1 cellular context compared by ENCODE assay signal in the genomic region with DNA sequence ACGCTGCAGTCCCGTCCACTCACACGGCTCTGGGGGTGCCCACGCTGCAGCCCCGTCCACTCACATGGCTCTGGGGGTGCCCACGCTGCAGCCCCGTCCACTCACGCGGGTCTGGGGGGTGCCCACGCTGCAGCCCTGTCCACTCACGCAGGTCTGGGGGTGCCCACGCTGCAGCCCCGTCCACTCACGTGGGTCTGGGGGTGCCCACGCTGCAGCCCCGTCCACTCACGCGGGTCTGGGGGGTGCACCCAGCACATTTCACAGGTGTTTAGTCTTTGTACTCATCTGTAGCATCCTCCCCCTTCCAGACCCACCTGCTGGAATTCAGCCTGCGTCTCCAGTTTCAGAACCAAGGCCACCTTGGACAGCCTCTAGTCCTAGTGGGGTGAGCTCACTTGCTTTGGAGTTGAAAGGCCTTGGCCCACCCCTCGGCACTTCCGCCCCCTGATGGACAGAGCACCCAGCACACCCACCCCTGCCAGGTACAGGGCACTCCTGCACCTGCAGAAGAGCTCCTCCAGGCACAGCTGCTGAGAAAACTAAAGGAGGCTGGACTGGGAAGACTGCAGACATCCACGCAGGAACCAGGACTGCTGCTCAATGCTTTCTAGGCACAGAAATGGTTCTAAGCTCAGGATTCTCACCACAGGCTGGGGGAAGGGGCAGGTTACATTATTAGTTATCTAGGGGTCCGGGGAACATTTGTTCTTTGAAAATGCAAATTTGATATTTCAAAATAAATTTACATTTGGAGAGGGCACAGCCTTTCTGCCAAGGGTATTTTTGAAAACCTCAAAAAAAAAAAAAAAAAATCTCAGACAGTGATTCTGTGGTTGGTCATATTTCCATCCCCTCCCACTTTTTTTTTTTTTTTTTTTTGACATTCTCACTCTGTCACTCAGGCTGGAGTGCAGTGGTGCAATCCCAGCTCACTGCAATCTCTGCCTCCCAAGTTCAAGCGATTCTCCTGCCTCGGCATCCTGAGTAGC.
TF ChIP-seq lines count a peak whose summit lies in the region.

No MANE protein-coding gene starts in this region.

TF ChIP-seq in HCT116, 20 proteins besides CTCF, POLR2A, EP300 and RAD21:
- TF ChIP-seq POLR2AphosphoS5 (IDR thresholded peaks at IDR 0.05; ENCODE audit: low read depth, low read length), result no peak
- TF ChIP-seq, protein P1, sequence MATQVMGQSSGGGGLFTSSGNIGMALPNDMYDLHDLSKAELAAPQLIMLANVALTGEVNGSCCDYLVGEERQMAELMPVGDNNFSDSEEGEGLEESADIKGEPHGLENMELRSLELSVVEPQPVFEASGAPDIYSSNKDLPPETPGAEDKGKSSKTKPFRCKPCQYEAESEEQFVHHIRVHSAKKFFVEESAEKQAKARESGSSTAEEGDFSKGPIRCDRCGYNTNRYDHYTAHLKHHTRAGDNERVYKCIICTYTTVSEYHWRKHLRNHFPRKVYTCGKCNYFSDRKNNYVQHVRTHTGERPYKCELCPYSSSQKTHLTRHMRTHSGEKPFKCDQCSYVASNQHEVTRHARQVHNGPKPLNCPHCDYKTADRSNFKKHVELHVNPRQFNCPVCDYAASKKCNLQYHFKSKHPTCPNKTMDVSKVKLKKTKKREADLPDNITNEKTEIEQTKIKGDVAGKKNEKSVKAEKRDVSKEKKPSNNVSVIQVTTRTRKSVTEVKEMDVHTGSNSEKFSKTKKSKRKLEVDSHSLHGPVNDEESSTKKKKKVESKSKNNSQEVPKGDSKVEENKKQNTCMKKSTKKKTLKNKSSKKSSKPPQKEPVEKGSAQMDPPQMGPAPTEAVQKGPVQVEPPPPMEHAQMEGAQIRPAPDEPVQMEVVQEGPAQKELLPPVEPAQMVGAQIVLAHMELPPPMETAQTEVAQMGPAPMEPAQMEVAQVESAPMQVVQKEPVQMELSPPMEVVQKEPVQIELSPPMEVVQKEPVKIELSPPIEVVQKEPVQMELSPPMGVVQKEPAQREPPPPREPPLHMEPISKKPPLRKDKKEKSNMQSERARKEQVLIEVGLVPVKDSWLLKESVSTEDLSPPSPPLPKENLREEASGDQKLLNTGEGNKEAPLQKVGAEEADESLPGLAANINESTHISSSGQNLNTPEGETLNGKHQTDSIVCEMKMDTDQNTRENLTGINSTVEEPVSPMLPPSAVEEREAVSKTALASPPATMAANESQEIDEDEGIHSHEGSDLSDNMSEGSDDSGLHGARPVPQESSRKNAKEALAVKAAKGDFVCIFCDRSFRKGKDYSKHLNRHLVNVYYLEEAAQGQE (IDR thresholded peaks at IDR 0.05; ENCODE audit: low read depth), result no peak
- TF ChIP-seq, protein P2, sequence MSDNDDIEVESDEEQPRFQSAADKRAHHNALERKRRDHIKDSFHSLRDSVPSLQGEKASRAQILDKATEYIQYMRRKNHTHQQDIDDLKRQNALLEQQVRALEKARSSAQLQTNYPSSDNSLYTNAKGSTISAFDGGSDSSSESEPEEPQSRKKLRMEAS (IDR thresholded peaks at IDR 0.05), result no peak
- no peak for TF ChIP-seq CEBPB (IDR thresholded peaks at IDR 0.05; ENCODE audit: low read depth)
- TF ChIP-seq EZH2 (IDR thresholded peaks at IDR 0.05), result no peak
- TF ChIP-seq EZH2phosphoT487 (IDR thresholded peaks at IDR 0.05; ENCODE audit: borderline replicate concordance), result no peak
- no peak for TF ChIP-seq JUND (IDR thresholded peaks at IDR 0.05)
- TF ChIP-seq ELF1 (IDR thresholded peaks at IDR 0.05; ENCODE audit: borderline replicate concordance, low read depth), result no peak
- TF ChIP-seq CBX3 (IDR thresholded peaks at IDR 0.05; ENCODE audit: low read depth), result no peak
- TF ChIP-seq, protein P3, sequence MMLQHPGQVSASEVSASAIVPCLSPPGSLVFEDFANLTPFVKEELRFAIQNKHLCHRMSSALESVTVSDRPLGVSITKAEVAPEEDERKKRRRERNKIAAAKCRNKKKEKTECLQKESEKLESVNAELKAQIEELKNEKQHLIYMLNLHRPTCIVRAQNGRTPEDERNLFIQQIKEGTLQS (IDR thresholded peaks at IDR 0.05), result no peak
- TF ChIP-seq TCF7L2 (IDR thresholded peaks at IDR 0.05; ENCODE audit: borderline replicate concordance, extremely low read depth, insufficient read depth, insufficient read length), result no peak
- TF ChIP-seq FOSL1 (IDR thresholded peaks at IDR 0.05; ENCODE audit: low read depth), result no peak
- no peak for TF ChIP-seq SP1 (IDR thresholded peaks at IDR 0.05; ENCODE audit: low read depth)
- no peak for TF ChIP-seq SIN3A (IDR thresholded peaks at IDR 0.05; ENCODE audit: low read depth)
- TF ChIP-seq SRF (IDR thresholded peaks at IDR 0.05; ENCODE audit: low read depth), result no peak
- TF ChIP-seq EGR1 (IDR thresholded peaks at IDR 0.05; ENCODE audit: low read depth), result no peak
- no peak for TF ChIP-seq ZFX (IDR thresholded peaks at IDR 0.05)
